In the genomic region with DNA sequence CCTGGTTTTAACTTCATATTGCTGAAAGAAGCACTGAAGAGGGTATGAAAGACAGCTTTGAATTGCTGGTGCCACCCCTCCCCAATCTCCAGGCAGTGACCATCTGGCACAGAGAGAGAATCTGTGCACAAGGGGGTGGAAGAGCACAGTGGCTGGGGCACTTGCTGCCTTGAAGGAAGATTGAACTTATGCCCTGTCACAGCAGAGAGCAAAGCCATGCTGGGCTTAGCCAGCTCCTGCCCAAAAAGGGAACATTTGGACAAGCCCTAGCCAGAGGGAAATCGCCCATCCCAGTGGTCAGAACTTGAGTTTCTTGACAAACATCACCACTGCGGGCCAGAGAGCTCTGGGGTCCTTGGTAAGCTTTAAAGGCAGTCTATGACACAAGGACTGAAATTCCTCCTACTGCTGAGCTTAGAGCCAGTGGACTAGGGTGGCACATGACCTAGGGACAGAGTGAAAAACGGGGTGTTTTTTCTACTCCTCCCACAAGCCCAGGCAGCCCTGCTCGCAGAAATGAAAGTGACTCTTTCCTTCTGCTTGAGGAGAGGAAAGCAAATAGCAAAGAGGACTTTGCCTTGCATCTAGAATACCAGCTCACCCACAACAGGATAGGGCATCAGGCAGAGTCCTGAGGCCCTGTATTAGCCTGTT, we compare ENCODE assay signal across 13 cellular contexts.
DNase-seq lines count a peak whose midpoint lies in the region; ATAC-seq, FAIRE-seq and TF ChIP-seq lines count a peak whose summit lies in the region.
"Had no signal": no experiment of that assay in that cellular context is flagged by ENCODE, and none has a peak within 500 bp of the region (broad histone marks: within the 10 kb centered on the region; RNA-seq: fewer than 3 reads in every experiment).

No MANE protein-coding gene starts in this region.

- no peaks in the 10 kb centered on the region for H3K27me3 ChIP-seq in bronchial epithelial cell (ENCODE audit: control insufficient read depth, insufficient read depth, low read length)
- H3K27me3 ChIP-seq in HAP-1 (ENCODE audit: low read depth) = no peaks in the 10 kb centered on the region
- H3K27me3 ChIP-seq: BLaER1 had no signal

- peak; percentile 13 for FAIRE-seq in bronchial epithelial cell (lab: Jason Lieb, UNC)

- no peaks in the 10 kb centered on the region for H3K9me3 ChIP-seq in HAP-1

- no peak for TF ChIP-seq CTCF in bronchial epithelial cell (IDR thresholded peaks at IDR 0.05; ENCODE audit: insufficient read depth, low read length, severe bottlenecking)

- H3K4me1 ChIP-seq in HAP-1 = no peaks in the 10 kb centered on the region
- H3K4me1 ChIP-seq: BLaER1 had no signal

- no peak for ATAC-seq in HG03045 (IDR thresholded peaks at IDR 0.05; ENCODE audit: unreplicated experiment)
- ATAC-seq: HCT116 had no signal

- no peaks in the 10 kb centered on the region for H3K36me3 ChIP-seq in bronchial epithelial cell (ENCODE audit: control insufficient read depth, insufficient read depth, low read length)
- no peaks in the 10 kb centered on the region for H3K36me3 ChIP-seq in HAP-1 (replicated peaks)
- H3K36me3 ChIP-seq: BLaER1 had no signal

- DNase-seq in DMS 273 (lab: John Stamatoyannopoulos, UW; ENCODE audit: unreplicated experiment) (peak; percentile 47), DMS 273 treated with DMSO at 0.1 percent for 48 hours (lab: John Stamatoyannopoulos, UW) (no peak), NCI-H69 (lab: John Stamatoyannopoulos, UW) (peak; percentile 33), bronchial epithelial cell (ENCODE audit: low read depth) (no peak), posterior vena cava (ENCODE audit: low spot score) (peak; percentile 30), NCI-H526 (lab: John Stamatoyannopoulos, UW) (no peak), HAP-1 (ENCODE audit: low spot score in 2 of 2) (no peak)
- DNase-seq: DMS153, NCI-H146, NCI-H2227 treated with DMSO at 0.1 percent for 48 hours had no signal

- H3K4me3 ChIP-seq in bronchial epithelial cell (ENCODE audit: low read depth, low read length) (no peak overlapping the region), HAP-1 (no peak overlapping the region)
- H3K4me3 ChIP-seq: BLaER1 had no signal

- intact Hi-C loops in posterior vena cava (cut with DNase I) = no loop called here

- in situ Hi-C loops in HAP-1 (cut with MboI; ENCODE audit: low sequenced_read_pairs) = no loop called here

Comparison
In these comparisons a context has a peak if more than half of its experiments do, and no peak if none do; other contexts are left out.
1. DNase-seq: peak in DMS 273 (single experiment), NCI-H69 (single experiment) and posterior vena cava (single experiment); none in DMS 273 treated with DMSO at 0.1 percent for 48 hours (single experiment), bronchial epithelial cell (single experiment), NCI-H526 (0 of 2) and HAP-1 (0 of 2).